Comparison of ENCODE assay signal across 1 cellular context in the genomic region with DNA sequence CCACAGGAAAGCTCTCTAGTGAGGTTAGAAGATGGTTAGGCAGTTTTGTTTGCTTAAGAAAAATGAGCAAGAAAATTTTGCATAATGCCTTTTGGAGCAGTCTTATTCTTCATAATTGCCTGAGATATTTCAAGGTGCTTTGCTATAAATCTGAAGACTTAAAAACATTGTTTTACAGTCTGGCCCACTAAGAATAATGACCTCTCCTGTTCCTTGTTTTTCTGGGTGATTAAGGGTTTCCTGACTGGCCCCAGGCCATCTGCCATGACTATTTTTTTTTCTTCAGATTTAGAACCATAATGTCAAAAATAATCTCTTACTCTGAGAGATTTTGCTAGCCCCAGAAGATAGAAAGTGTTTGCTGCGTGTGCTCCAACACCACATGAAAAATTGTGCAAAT.
TF ChIP-seq lines count a peak whose summit lies in the region.

No MANE protein-coding gene starts in this region.

TF ChIP-seq in GM12878, 131 proteins besides CTCF, POLR2A, EP300 and RAD21 (continued from another document):
- TF ChIP-seq, protein P1, sequence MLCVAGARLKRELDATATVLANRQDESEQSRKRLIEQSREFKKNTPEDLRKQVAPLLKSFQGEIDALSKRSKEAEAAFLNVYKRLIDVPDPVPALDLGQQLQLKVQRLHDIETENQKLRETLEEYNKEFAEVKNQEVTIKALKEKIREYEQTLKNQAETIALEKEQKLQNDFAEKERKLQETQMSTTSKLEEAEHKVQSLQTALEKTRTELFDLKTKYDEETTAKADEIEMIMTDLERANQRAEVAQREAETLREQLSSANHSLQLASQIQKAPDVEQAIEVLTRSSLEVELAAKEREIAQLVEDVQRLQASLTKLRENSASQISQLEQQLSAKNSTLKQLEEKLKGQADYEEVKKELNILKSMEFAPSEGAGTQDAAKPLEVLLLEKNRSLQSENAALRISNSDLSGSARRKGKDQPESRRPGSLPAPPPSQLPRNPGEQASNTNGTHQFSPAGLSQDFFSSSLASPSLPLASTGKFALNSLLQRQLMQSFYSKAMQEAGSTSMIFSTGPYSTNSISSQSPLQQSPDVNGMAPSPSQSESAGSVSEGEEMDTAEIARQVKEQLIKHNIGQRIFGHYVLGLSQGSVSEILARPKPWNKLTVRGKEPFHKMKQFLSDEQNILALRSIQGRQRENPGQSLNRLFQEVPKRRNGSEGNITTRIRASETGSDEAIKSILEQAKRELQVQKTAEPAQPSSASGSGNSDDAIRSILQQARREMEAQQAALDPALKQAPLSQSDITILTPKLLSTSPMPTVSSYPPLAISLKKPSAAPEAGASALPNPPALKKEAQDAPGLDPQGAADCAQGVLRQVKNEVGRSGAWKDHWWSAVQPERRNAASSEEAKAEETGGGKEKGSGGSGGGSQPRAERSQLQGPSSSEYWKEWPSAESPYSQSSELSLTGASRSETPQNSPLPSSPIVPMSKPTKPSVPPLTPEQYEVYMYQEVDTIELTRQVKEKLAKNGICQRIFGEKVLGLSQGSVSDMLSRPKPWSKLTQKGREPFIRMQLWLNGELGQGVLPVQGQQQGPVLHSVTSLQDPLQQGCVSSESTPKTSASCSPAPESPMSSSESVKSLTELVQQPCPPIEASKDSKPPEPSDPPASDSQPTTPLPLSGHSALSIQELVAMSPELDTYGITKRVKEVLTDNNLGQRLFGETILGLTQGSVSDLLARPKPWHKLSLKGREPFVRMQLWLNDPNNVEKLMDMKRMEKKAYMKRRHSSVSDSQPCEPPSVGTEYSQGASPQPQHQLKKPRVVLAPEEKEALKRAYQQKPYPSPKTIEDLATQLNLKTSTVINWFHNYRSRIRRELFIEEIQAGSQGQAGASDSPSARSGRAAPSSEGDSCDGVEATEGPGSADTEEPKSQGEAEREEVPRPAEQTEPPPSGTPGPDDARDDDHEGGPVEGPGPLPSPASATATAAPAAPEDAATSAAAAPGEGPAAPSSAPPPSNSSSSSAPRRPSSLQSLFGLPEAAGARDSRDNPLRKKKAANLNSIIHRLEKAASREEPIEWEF (IDR thresholded peaks at IDR 0.05; ENCODE audit: insufficient replicate concordance, low read depth, low read length): no peak
- TF ChIP-seq TCF3 (IDR thresholded peaks at IDR 0.05; ENCODE audit: borderline replicate concordance, insufficient read depth, low read depth, low read length): no peak
- TF ChIP-seq, protein P2, sequence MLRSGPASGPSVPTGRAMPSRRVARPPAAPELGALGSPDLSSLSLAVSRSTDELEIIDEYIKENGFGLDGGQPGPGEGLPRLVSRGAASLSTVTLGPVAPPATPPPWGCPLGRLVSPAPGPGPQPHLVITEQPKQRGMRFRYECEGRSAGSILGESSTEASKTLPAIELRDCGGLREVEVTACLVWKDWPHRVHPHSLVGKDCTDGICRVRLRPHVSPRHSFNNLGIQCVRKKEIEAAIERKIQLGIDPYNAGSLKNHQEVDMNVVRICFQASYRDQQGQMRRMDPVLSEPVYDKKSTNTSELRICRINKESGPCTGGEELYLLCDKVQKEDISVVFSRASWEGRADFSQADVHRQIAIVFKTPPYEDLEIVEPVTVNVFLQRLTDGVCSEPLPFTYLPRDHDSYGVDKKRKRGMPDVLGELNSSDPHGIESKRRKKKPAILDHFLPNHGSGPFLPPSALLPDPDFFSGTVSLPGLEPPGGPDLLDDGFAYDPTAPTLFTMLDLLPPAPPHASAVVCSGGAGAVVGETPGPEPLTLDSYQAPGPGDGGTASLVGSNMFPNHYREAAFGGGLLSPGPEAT (IDR thresholded peaks at IDR 0.05; ENCODE audit: low read depth): no peak
- no peak for TF ChIP-seq BCL11A (IDR thresholded peaks at IDR 0.05; ENCODE audit: low read depth, low read length)
- TF ChIP-seq BHLHE40 (IDR thresholded peaks at IDR 0.05; ENCODE audit: borderline replicate concordance in 1 of 2, low read depth in 2 of 2, low read length in 1 of 2): no peak
- TF ChIP-seq CBX3 (IDR thresholded peaks at IDR 0.05; ENCODE audit: borderline replicate concordance, low read depth): no peak
- TF ChIP-seq MYB (IDR thresholded peaks at IDR 0.05; ENCODE audit: borderline replicate concordance, low read depth, low read length): no peak
- TF ChIP-seq, protein P3, sequence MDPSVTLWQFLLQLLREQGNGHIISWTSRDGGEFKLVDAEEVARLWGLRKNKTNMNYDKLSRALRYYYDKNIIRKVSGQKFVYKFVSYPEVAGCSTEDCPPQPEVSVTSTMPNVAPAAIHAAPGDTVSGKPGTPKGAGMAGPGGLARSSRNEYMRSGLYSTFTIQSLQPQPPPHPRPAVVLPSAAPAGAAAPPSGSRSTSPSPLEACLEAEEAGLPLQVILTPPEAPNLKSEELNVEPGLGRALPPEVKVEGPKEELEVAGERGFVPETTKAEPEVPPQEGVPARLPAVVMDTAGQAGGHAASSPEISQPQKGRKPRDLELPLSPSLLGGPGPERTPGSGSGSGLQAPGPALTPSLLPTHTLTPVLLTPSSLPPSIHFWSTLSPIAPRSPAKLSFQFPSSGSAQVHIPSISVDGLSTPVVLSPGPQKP (IDR thresholded peaks at IDR 0.05; ENCODE audit: low read depth, low read length): no peak
- no peak for TF ChIP-seq KLF5 (IDR thresholded peaks at IDR 0.05; ENCODE audit: partially characterized antibody)
- TF ChIP-seq, protein P4, sequence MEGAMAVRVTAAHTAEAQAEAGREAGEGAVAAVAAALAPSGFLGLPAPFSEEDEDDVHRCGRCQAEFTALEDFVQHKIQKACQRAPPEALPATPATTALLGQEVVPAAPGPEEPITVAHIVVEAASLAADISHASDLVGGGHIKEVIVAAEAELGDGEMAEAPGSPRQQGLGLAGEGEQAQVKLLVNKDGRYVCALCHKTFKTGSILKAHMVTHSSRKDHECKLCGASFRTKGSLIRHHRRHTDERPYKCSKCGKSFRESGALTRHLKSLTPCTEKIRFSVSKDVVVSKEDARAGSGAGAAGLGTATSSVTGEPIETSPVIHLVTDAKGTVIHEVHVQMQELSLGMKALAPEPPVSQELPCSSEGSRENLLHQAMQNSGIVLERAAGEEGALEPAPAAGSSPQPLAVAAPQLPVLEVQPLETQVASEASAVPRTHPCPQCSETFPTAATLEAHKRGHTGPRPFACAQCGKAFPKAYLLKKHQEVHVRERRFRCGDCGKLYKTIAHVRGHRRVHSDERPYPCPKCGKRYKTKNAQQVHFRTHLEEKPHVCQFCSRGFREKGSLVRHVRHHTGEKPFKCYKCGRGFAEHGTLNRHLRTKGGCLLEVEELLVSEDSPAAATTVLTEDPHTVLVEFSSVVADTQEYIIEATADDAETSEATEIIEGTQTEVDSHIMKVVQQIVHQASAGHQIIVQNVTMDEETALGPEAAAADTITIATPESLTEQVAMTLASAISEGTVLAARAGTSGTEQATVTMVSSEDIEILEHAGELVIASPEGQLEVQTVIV (IDR thresholded peaks at IDR 0.05; ENCODE audit: borderline replicate concordance, partially characterized antibody): no peak
